In genomic region chr2:54927751-54928615, GRCh38 we compare ENCODE assay signal across 27 cellular contexts.
"Had no signal": no experiment of that assay in that cellular context is flagged by ENCODE, and none has a peak within 500 bp of the region (broad histone marks: within the 10 kb centered on the region; RNA-seq: fewer than 3 reads in every experiment).

No MANE protein-coding gene starts in this region.

- H3K4me1 ChIP-seq: ascending aorta, Peyer's patch, SJSA1 had no signal

- H3K36me3 ChIP-seq: ascending aorta, cardiac muscle cell, Peyer's patch, SJSA1 had no signal

- ATAC-seq: activated CD4-positive, CD25-positive, alpha-beta regulatory T cell treated with anti-CD3 and anti-CD28 coated beads, Interleukin-2, amount 50 U/mL, for 24 hours; activated CD8-positive, alpha-beta T cell treated with anti-CD3 and anti-CD28 coated beads, Interleukin-2, amount 10 ng/mL, durations not matched to agents 7 days and 5 days; activated naive CD4-positive, alpha-beta T cell treated with anti-CD3 and anti-CD28 coated beads, Interleukin-2, amount 50 U/mL, for 72 hours; activated naive CD8-positive, alpha-beta T cell treated with anti-CD3 and anti-CD28 coated beads, Interleukin-2, amount 50 U/mL, for 24 hours; SK-N-SH treated with all-trans-retinoic acid at 6 μM for 48 hours had no signal

- H3K27ac ChIP-seq: ascending aorta, cardiac muscle cell, Peyer's patch, SJSA1 had no signal

- DNase-seq: activated CD4-positive, alpha-beta T cell treated with anti-CD3 and anti-CD28 coated beads for 4 hours; activated CD4-positive, alpha-beta T cell treated with anti-CD3 and anti-CD28 coated beads, Interleukin-2, amount 50 U/mL, for 4 hours; activated CD8-positive, alpha-beta T cell treated with anti-CD3 and anti-CD28 coated beads, Interleukin-2, amount 10 ng/mL, durations not matched to agents 7 days and 5 days; activated effector memory CD4-positive, alpha-beta T cell treated with Interleukin-2 at 50 U/mL for 16 hours; activated naive CD4-positive, alpha-beta T cell treated with Interleukin-2 at 50 U/mL for 16 hours; activated naive CD8-positive, alpha-beta T cell treated with anti-CD3 and anti-CD28 coated beads, Interleukin-2, amount 50 U/mL, for 24 hours; activated T-cell treated with anti-CD3 and anti-CD28 coated beads, Interleukin-2, amount 50 U/mL, for 24 hours; amniotic stem cell; Kasumi-1; KBM-7; NCI-H1048; NCI-H146; NCI-H187 treated with DMSO at 0.1 percent for 48 hours; NCI-H2171; NCI-H2227 treated with DMSO at 0.1 percent for 48 hours; NCI-H446 treated with DMSO at 0.1 percent for 48 hours; NCI-H526 treated with DMSO at 0.1 percent for 48 hours; NK-92 treated with Interleukin-12 subunit alpha and Interleukin-12 subunit beta, amount 100 ng/mL, for 24 hours; OCI-M1; Peyer's patch; SHP77 had no signal

- H3K9me3 ChIP-seq: ascending aorta, Peyer's patch, SJSA1 had no signal

- H3K27me3 ChIP-seq: ascending aorta, Peyer's patch, SJSA1 had no signal

- H3K4me3 ChIP-seq: ascending aorta, cardiac muscle cell, Peyer's patch, SJSA1 had no signal
